Comparison of ENCODE assay signal across 8 cellular contexts in genomic region chr10:51422311-51423120, GRCh38.
DNase-seq lines count a peak whose midpoint lies in the region; FAIRE-seq and TF ChIP-seq lines count a peak whose summit lies in the region.
"Had no signal": no experiment of that assay in that cellular context is flagged by ENCODE, and none has a peak within 500 bp of the region (broad histone marks: within the 10 kb centered on the region; RNA-seq: fewer than 3 reads in every experiment).

No MANE protein-coding gene starts in this region.

- peak; percentile 27 for DNase-seq in GM20000 (ENCODE audit: low spot score)
- DNase-seq in HT-29 (ENCODE audit: low spot score), result peak; percentile 58
- peak; percentile 7 for DNase-seq in UCSD-AML1 (lab: John Stamatoyannopoulos, UW; ENCODE audit: unreplicated experiment)
- DNase-seq in fibroblast of mammary gland (ENCODE audit: low read depth), result peak; percentile 73
- peak; percentile 66 for DNase-seq in neural progenitor cell (ENCODE audit: low spot score)
- no peak for DNase-seq in effector CD4-positive, alpha-beta T cell
- DNase-seq: activated T-cell treated with anti-CD3 and anti-CD28 coated beads, Interleukin-2, amount 50 U/mL, for 4 hours had no signal

- H3K36me3 Mint-ChIP-seq in neural progenitor cell, result no peaks in the 10 kb centered on the region

- no peak overlapping the region for H3K27ac ChIP-seq in neural progenitor cell

- H3K79me2 ChIP-seq in neural progenitor cell (ENCODE audit: low read depth), result no peaks in the 10 kb centered on the region

- H3K4me1 ChIP-seq in neural progenitor cell, result peaks cover 12% of the 10 kb centered on the region

- peak; percentile 93 for FAIRE-seq in G401.6 (lab: Jason Lieb, UNC)

- no peak overlapping the region for H3K9ac ChIP-seq in neural progenitor cell

- H3K9me3 ChIP-seq in neural progenitor cell (ENCODE audit: low read depth), result no peaks in the 10 kb centered on the region

- H3K4me3 ChIP-seq in fibroblast of mammary gland (ENCODE audit: control insufficient read depth, low read depth, low read length) (no peak overlapping the region), neural progenitor cell (no peak overlapping the region)

- H3K36me3 ChIP-seq in neural progenitor cell, result no peaks in the 10 kb centered on the region

- H4K20me1 ChIP-seq in neural progenitor cell (ENCODE audit: low read depth), result no peaks in the 10 kb centered on the region

- H3K4me1 Mint-ChIP-seq in neural progenitor cell, result peaks cover 7% of the 10 kb centered on the region

- no peak overlapping the region for H3K4me2 ChIP-seq in neural progenitor cell

- H3F3A ChIP-seq in neural progenitor cell (ENCODE audit: low read depth), result peaks cover 4% of the 10 kb centered on the region

- no peaks in the 10 kb centered on the region for H3K9me3 Mint-ChIP-seq in neural progenitor cell
- H3K9me3 Mint-ChIP-seq: activated T-cell treated with anti-CD3 and anti-CD28 coated beads, Interleukin-2, amount 50 U/mL, for 4 hours had no signal

- no peak overlapping the region for H3K4me3 Mint-ChIP-seq in neural progenitor cell
- H3K4me3 Mint-ChIP-seq: activated T-cell treated with anti-CD3 and anti-CD28 coated beads, Interleukin-2, amount 50 U/mL, for 4 hours had no signal

- H3K27me3 ChIP-seq in neural progenitor cell, result no peaks in the 10 kb centered on the region

- TF ChIP-seq CTCF in GM20000 (IDR thresholded peaks at IDR 0.05; ENCODE audit: extremely low read depth, missing control alignments) (peak; percentile 79), fibroblast of mammary gland (conservative IDR thresholded peaks at IDR 0.05; ENCODE audit: control insufficient read depth, insufficient read depth, low read depth, low read length) (peak; percentile 77), neural progenitor cell (IDR thresholded peaks at IDR 0.05) (peak; percentile 90)

- no peaks in the 10 kb centered on the region for H3K27me3 Mint-ChIP-seq in neural progenitor cell (ENCODE audit: insufficient read depth, low read depth)

- H2AFZ ChIP-seq in neural progenitor cell (replicated peaks), result peak overlapping the region; percentile 86

- no peak overlapping the region for H3K27ac Mint-ChIP-seq in neural progenitor cell
